ENCODE assay signal across 17 cellular contexts in genomic region chr13:27964156-27964555, GRCh38. TPM values are rescaled to one million over a fixed set of nuclear protein-coding genes. Genes with fewer than 3 reads are reported as not detected.
"Had no signal": no experiment of that assay in that cellular context is flagged by ENCODE, and none has a peak within 500 bp of the region (broad histone marks: within the 10 kb centered on the region; RNA-seq: fewer than 3 reads in every experiment).

No MANE protein-coding gene starts in this region.

RNA-seq across cellular contexts. Expression of gene CDX2, which starts 5.0 kb away (rescaled TPM):
- total RNA-seq: activated B cell treated with CpG ODN at 0.5 μM for 24 hours; activated CD8-positive, alpha-beta memory T cell treated with anti-CD3 and anti-CD28 coated beads for 36 hours; activated CD8-positive, alpha-beta memory T cell treated with anti-CD3 and anti-CD28 coated beads, Interleukin-2, amount 10 ng/mL, durations not matched to agents 7 days and 5 days; activated CD8-positive, alpha-beta T cell treated with anti-CD3 and anti-CD28 coated beads for 36 hours; activated naive CD4-positive, alpha-beta T cell treated with anti-CD3 and anti-CD28 coated beads for 36 hours; activated naive CD8-positive, alpha-beta T cell treated with anti-CD3 and anti-CD28 coated beads for 36 hours; activated T-helper 1 cell treated with anti-CD3 and anti-CD28 coated beads, Interleukin-12 subunit alpha, Interleukin-12 subunit beta, Interleukin-2, Interleukin-4 antibody, amounts not matched to agents 30 ng/mL and 10 ng/mL and 1 ng/mL, durations not matched to agents 14 hours and 24 hours and 36 hours; activated T-helper 2 cell treated with anti-CD3 and anti-CD28 coated beads, Interferon-gamma antibody, Interleukin-2, Interleukin-4, amounts not matched to agents 10 μg/mL and 5 μg/mL and 100 μg/mL, durations not matched to agents 14 hours and 24 hours and 36 hours; aorta; cardiac muscle cell; foreskin keratinocyte; T-helper 17 cell had no signal
- polyA plus RNA-seq: cardiac muscle cell, foreskin keratinocyte had no signal

RNA-seq across cellular contexts. Expression of gene URAD, which starts 24.3 kb away (rescaled TPM):
- total RNA-seq: activated B cell treated with CpG ODN at 0.5 μM for 24 hours; activated CD8-positive, alpha-beta memory T cell treated with anti-CD3 and anti-CD28 coated beads for 36 hours; activated CD8-positive, alpha-beta memory T cell treated with anti-CD3 and anti-CD28 coated beads, Interleukin-2, amount 10 ng/mL, durations not matched to agents 7 days and 5 days; activated CD8-positive, alpha-beta T cell treated with anti-CD3 and anti-CD28 coated beads for 36 hours; activated naive CD4-positive, alpha-beta T cell treated with anti-CD3 and anti-CD28 coated beads for 36 hours; activated naive CD8-positive, alpha-beta T cell treated with anti-CD3 and anti-CD28 coated beads for 36 hours; activated T-helper 1 cell treated with anti-CD3 and anti-CD28 coated beads, Interleukin-12 subunit alpha, Interleukin-12 subunit beta, Interleukin-2, Interleukin-4 antibody, amounts not matched to agents 30 ng/mL and 10 ng/mL and 1 ng/mL, durations not matched to agents 14 hours and 24 hours and 36 hours; activated T-helper 2 cell treated with anti-CD3 and anti-CD28 coated beads, Interferon-gamma antibody, Interleukin-2, Interleukin-4, amounts not matched to agents 10 μg/mL and 5 μg/mL and 100 μg/mL, durations not matched to agents 14 hours and 24 hours and 36 hours; adrenal gland; aorta; cardiac muscle cell; esophagus muscularis mucosa; foreskin keratinocyte; gastrocnemius medialis; T-helper 17 cell had no signal
- polyA plus RNA-seq: adrenal gland, aorta, cardiac muscle cell, foreskin keratinocyte had no signal

RNA-seq across cellular contexts. Expression of gene PDX1, which starts 44.4 kb away (rescaled TPM):
- total RNA-seq: activated B cell treated with CpG ODN at 0.5 μM for 24 hours; activated CD8-positive, alpha-beta memory T cell treated with anti-CD3 and anti-CD28 coated beads for 36 hours; activated CD8-positive, alpha-beta memory T cell treated with anti-CD3 and anti-CD28 coated beads, Interleukin-2, amount 10 ng/mL, durations not matched to agents 7 days and 5 days; activated CD8-positive, alpha-beta T cell treated with anti-CD3 and anti-CD28 coated beads for 36 hours; activated naive CD4-positive, alpha-beta T cell treated with anti-CD3 and anti-CD28 coated beads for 36 hours; activated naive CD8-positive, alpha-beta T cell treated with anti-CD3 and anti-CD28 coated beads for 36 hours; activated T-helper 1 cell treated with anti-CD3 and anti-CD28 coated beads, Interleukin-12 subunit alpha, Interleukin-12 subunit beta, Interleukin-2, Interleukin-4 antibody, amounts not matched to agents 30 ng/mL and 10 ng/mL and 1 ng/mL, durations not matched to agents 14 hours and 24 hours and 36 hours; activated T-helper 2 cell treated with anti-CD3 and anti-CD28 coated beads, Interferon-gamma antibody, Interleukin-2, Interleukin-4, amounts not matched to agents 10 μg/mL and 5 μg/mL and 100 μg/mL, durations not matched to agents 14 hours and 24 hours and 36 hours; adrenal gland; aorta; breast epithelium; cardiac muscle cell; dorsolateral prefrontal cortex; esophagus muscularis mucosa; foreskin keratinocyte; gastrocnemius medialis; T-helper 17 cell had no signal
- polyA plus RNA-seq: adrenal gland, cardiac muscle cell, foreskin keratinocyte had no signal
